In the genomic region with DNA sequence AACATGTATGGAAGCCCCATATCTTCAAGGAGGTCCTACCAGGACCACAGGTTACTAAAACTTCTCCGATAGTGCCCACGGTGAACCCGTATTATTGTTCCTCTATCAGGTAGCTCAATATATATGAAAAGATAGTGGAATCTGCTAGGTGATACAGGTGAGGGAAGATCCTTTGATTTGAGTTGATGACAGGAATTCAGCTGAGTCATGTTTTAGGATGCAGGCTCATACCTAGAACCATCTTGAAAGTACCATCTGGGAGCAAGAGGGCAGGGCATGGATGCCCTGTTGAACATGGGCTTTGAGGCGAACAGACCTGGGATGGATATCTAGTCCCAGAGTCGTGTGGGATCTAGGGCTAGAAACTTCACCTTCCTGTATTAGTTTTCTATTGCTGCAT, we compare ENCODE assay signal across 9 cellular contexts. TPM values are rescaled to one million over a fixed set of nuclear protein-coding genes. Genes with fewer than 3 reads are reported as not detected.
"Had no signal": no experiment of that assay in that cellular context is flagged by ENCODE, and none has a peak within 500 bp of the region (broad histone marks: within the 10 kb centered on the region; RNA-seq: fewer than 3 reads in every experiment).

No MANE protein-coding gene starts in this region.

- FAIRE-seq: H54, HTR-8/SVneo had no signal

- H2AFZ ChIP-seq: GM23248 had no signal

- H3K27ac ChIP-seq: GM23248, KMS-11 had no signal

- H3K9ac ChIP-seq: GM23248, KMS-11 had no signal

- H3K4me3 ChIP-seq: GM23248 had no signal

- DNase-seq: GM23248, GOT3, H9, HCEC 1CT, KBM-7 had no signal

- H3K4me2 ChIP-seq: KMS-11 had no signal

RNA-seq across cellular contexts. Expression of gene IL12B, which starts 35.4 kb away (rescaled TPM):
- total RNA-seq: GM23248, H9, HT-29 had no signal
- polyA plus RNA-seq: GM23248 had no signal
